Comparison of ENCODE assay signal across 27 cellular contexts in the genomic region with DNA sequence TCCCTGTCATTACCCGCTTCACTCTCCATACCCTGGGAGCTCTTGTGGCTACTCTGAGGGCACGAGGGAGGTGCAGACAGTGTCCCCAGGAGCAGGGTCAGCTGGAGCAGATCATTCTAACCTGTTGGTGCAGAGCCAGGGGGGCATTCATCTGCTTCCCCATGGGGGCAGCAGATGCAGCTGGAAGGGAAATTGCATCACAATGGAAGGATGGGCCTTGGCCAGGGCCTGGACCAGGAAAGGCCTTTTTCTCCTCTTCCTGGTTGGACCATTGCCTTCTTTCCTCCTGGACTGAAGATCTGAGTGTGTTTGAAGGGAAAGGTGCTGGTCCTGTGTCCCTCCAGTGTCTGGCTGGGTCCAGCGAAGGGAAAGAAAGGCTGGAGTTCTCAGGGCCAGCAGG. TPM values are rescaled to one million over a fixed set of nuclear protein-coding genes. Genes with fewer than 3 reads are reported as not detected.
A peak's percentile ranks its signal among the peaks of the same experiment; 100 is the strongest.
DNase-seq lines count a peak whose midpoint lies in the region; ATAC-seq, FAIRE-seq and TF ChIP-seq lines count a peak whose summit lies in the region.
"Had no signal": no experiment of that assay in that cellular context is flagged by ENCODE, and none has a peak within 500 bp of the region (broad histone marks: within the 10 kb centered on the region; RNA-seq: fewer than 3 reads in every experiment).

No MANE protein-coding gene starts in this region.

- no peak overlapping the region for H3K4me3 Mint-ChIP-seq in stimulated activated memory B cell treated with anti-CD40 and anti-IgM and Interleukin-4, amounts not matched to agents 10 μg/mL and 1 μg/mL and 100 μg/mL, for 72 hours
- H3K4me3 Mint-ChIP-seq: CD4-positive, alpha-beta memory T cell had no signal

- H4K5ac ChIP-seq in H1 (ENCODE audit: insufficient read length, low read depth, low read length), result no peak overlapping the region

- no peak overlapping the region for H3K9ac ChIP-seq in H1 (replicated peaks in 1 of 4; ENCODE audit: extremely low read depth in 1 of 4, low read depth in 3 of 4, low read length in 3 of 4)

- H3K36me3 Mint-ChIP-seq in stimulated activated memory B cell treated with anti-CD40 and anti-IgM and Interleukin-4, amounts not matched to agents 10 μg/mL and 1 μg/mL and 100 μg/mL, for 72 hours, result no peaks in the 10 kb centered on the region
- H3K36me3 Mint-ChIP-seq: CD4-positive, alpha-beta memory T cell had no signal

- H3K23me2 ChIP-seq in H1 (ENCODE audit: low read depth, low read length), result 0 out of 2 replicates have a peak, but pooled peaks cover 1% of the 10 kb centered on the region

- TF ChIP-seq POLR2A in H1 (IDR thresholded peaks at IDR 0.05; ENCODE audit: control extremely low read depth in 1 of 2, low read depth in 2 of 2, low read length in 2 of 2), result no peak

- no peak overlapping the region for H3K27ac ChIP-seq in right cardiac atrium (ENCODE audit: low read length)
- H3K27ac ChIP-seq in H1 (ENCODE audit: low read depth, low read length), result no peak overlapping the region
- H3K27ac ChIP-seq: RWPE1 had no signal

- H3K27me3 ChIP-seq in right cardiac atrium (ENCODE audit: control insufficient read depth, insufficient read depth) (no peaks in the 10 kb centered on the region), H1 (replicated peaks in 1 of 4; ENCODE audit: control insufficient read depth in 3 of 4, extremely low read depth in 1 of 4, insufficient read depth in 3 of 4, low read length in 3 of 4) (no peaks in the 10 kb centered on the region)

- no peak overlapping the region for H2BK5ac ChIP-seq in H1 (ENCODE audit: low read depth, low read length)

- CTCF ChIA-PET in H1 (lab: Charles Lee; ENCODE audit: partially characterized antibody), result interaction anchor here (1.0 to 5.9 kb wide), 2 partner anchors 13 to 24 kb away, joined by 3 to 31 read pairs; no protein-coding TSS in a partner anchor

- no peaks in the 10 kb centered on the region for H3K79me1 ChIP-seq in H1 (ENCODE audit: low read depth, low read length)

- peak overlapping the region; percentile 13 for H3K27ac Mint-ChIP-seq in stimulated activated memory B cell treated with anti-CD40 and anti-IgM and Interleukin-4, amounts not matched to agents 10 μg/mL and 1 μg/mL and 100 μg/mL, for 72 hours
- H3K27ac Mint-ChIP-seq: CD4-positive, alpha-beta memory T cell had no signal

- H3K23ac ChIP-seq in H1 (ENCODE audit: insufficient read length), result no peak overlapping the region

- POLR2A ChIA-PET in H1 (lab: Charles Lee; ENCODE audit: partially characterized antibody), result no interaction called here

- no peaks in the 10 kb centered on the region for H3K4me1 ChIP-seq in right cardiac atrium (ENCODE audit: control insufficient read depth, insufficient read depth, low read length)
- peaks cover 0 to 7% (median 3%) of the 10 kb centered on the region in 4 experiments; a peak in 2 of 7 replicates for H3K4me1 ChIP-seq in H1 (replicated peaks in 1 of 4; ENCODE audit: control insufficient read depth in 3 of 4, insufficient read depth in 4 of 4, low read length in 3 of 4)

- no peak overlapping the region for H3K14ac ChIP-seq in H1 (ENCODE audit: insufficient read length)

- peaks cover 32% of the 10 kb centered on the region for H3K4me1 Mint-ChIP-seq in stimulated activated memory B cell treated with anti-CD40 and anti-IgM and Interleukin-4, amounts not matched to agents 10 μg/mL and 1 μg/mL and 100 μg/mL, for 72 hours

- no peak overlapping the region for H2BK12ac ChIP-seq in H1 (ENCODE audit: low read depth, low read length)

- no peak overlapping the region for H3K4me2 ChIP-seq in H1 (ENCODE audit: insufficient read depth in 1 of 2, low read depth in 2 of 2, low read length in 2 of 2)

- peaks cover 13% of the 10 kb centered on the region for H3K27me3 Mint-ChIP-seq in stimulated activated memory B cell treated with anti-CD40 and anti-IgM and Interleukin-4, amounts not matched to agents 10 μg/mL and 1 μg/mL and 100 μg/mL, for 72 hours

- H2BK120ac ChIP-seq in H1 (replicated peaks; ENCODE audit: low read depth, low read length), result no peak overlapping the region

- H4K20me1 ChIP-seq in H1 (replicated peaks in 1 of 2; ENCODE audit: control insufficient read depth in 1 of 2, insufficient read depth in 2 of 2, low read length in 2 of 2), result peaks cover 0 to 3% of the 10 kb centered on the region in 2 experiments

- intact Hi-C loops in cardiac septum (cut with DNase I) (no loop called here), right cardiac atrium (cut with DNase I) (no loop called here)

- H2BK20ac ChIP-seq in H1 (ENCODE audit: low read length), result no peak overlapping the region

- no peaks in the 10 kb centered on the region for H3K36me3 ChIP-seq in H1 (ENCODE audit: control insufficient read depth in 2 of 4, insufficient read depth in 4 of 4, low read length in 3 of 4)

- peak overlapping the region; percentile 24; the same call in 1 of the 2 replicates for H3K18ac ChIP-seq in H1 (ENCODE audit: extremely low read depth, low read length)

- FAIRE-seq in H1 (lab: Jason Lieb, UNC), result no peak
- FAIRE-seq: A204.1, GM12891, HepG2 had no signal

- TF ChIP-seq RAD21 in H1 (IDR thresholded peaks at IDR 0.05 in 1 of 2, conservative IDR thresholded peaks at IDR 0.05 in 1 of 2; ENCODE audit: low read depth in 2 of 2, low read length in 2 of 2), result no peak

- no peak overlapping the region for H2AK5ac ChIP-seq in H1 (ENCODE audit: low read depth, low read length)

- DNase-seq in cardiac septum (ENCODE audit: low spot score) (peak; percentile 75), right cardiac atrium (no peak), NCI-H69 (lab: John Stamatoyannopoulos, UW) (peak; percentile 8), H1 (ENCODE audit: low read depth in 1 of 2, low spot score in 2 of 2) (no peak)
- DNase-seq: CD4-positive, alpha-beta memory T cell; COR-L47; DMS79; EL; GF-D8; Kasumi-1; MV-4-11; NCI-H1105; NCI-H1436 treated with DMSO at 0.1 percent for 48 hours; NCI-H2029; NCI-H524 treated with DMSO at 0.1 percent for 48 hours; NCI-H82; NK-92 treated with Interleukin-12 subunit alpha and Interleukin-12 subunit beta, amount 100 ng/mL, for 24 hours; SHP77 treated with DMSO at 0.1 percent for 48 hours had no signal

- no peak for TF ChIP-seq CTCF in H1 (IDR thresholded peaks at IDR 0.05; ENCODE audit: control extremely low read depth in 1 of 3, insufficient read depth in 1 of 3, low read depth in 1 of 3, low read length in 3 of 3)

- H3K9me3 ChIP-seq in right cardiac atrium (ENCODE audit: control insufficient read depth, low read length), result no peaks in the 10 kb centered on the region
- H3K9me3 ChIP-seq in H1 (ENCODE audit: insufficient read depth in 2 of 2, low read depth in 1 of 2, low read length in 1 of 2), result no peaks in the 10 kb centered on the region

- H3K9me3 Mint-ChIP-seq in stimulated activated memory B cell treated with anti-CD40 and anti-IgM and Interleukin-4, amounts not matched to agents 10 μg/mL and 1 μg/mL and 100 μg/mL, for 72 hours, result no peaks in the 10 kb centered on the region
- H3K9me3 Mint-ChIP-seq: CD4-positive, alpha-beta memory T cell had no signal

- no peak for ATAC-seq in right cardiac atrium
- ATAC-seq in stimulated activated memory B cell treated with anti-CD40 and anti-IgM and Interleukin-4, amounts not matched to agents 10 μg/mL and 1 μg/mL and 100 μg/mL, for 72 hours, result no peak
- ATAC-seq in HG02642 (IDR thresholded peaks at IDR 0.05; ENCODE audit: poor library complexity, unreplicated experiment), result no peak
- ATAC-seq in HG02610 (IDR thresholded peaks at IDR 0.05; ENCODE audit: unreplicated experiment), result no peak
- ATAC-seq: HCT116, HepG2 had no signal

- no peak overlapping the region for H3K56ac ChIP-seq in H1 (replicated peaks; ENCODE audit: insufficient read length, low read depth, low read length)

- H4K91ac ChIP-seq in H1 (replicated peaks; ENCODE audit: insufficient read length, low read length), result no peak overlapping the region

- WGBS in right cardiac atrium, result 69% methylated on average over 3 of the region's 3 CpGs
- WGBS in H1 (ENCODE audit: extremely low coverage in 1 of 2, insufficient coverage in 1 of 2, insufficient read length in 1 of 2, insufficient replicate concordance in 2 of 2, low coverage in 1 of 2, low lambda C conversion rate in 2 of 2, missing lambda C conversion rate in 1 of 2), 2 experiments, result 91% methylated on average over 3 of the region's 3 CpGs; no CpG with 5 or more reads in 1 of the 2 experiments

- no peak overlapping the region for H3K4ac ChIP-seq in H1 (replicated peaks; ENCODE audit: insufficient read length, low read depth, low read length)

- no peak overlapping the region for H2BK15ac ChIP-seq in H1 (ENCODE audit: low read length)

- no peaks in the 10 kb centered on the region for H3K79me2 ChIP-seq in H1 (ENCODE audit: control insufficient read depth in 1 of 2, insufficient read depth in 2 of 2, low read length in 2 of 2)

- H2AFZ ChIP-seq in H1 (ENCODE audit: low read length), result no peak overlapping the region

- H3K4me3 ChIP-seq in right cardiac atrium (ENCODE audit: low read length) (no peak overlapping the region), H1 (ENCODE audit: extremely low read depth in 1 of 4, insufficient read depth in 2 of 4, low read depth in 3 of 4, low read length in 4 of 4) (no peak overlapping the region)

- TF ChIP-seq EP300 in H1 (IDR thresholded peaks at IDR 0.05; ENCODE audit: borderline replicate concordance in 1 of 2, low read depth in 2 of 2, low read length in 2 of 2), result no peak

- H4K8ac ChIP-seq in H1 (ENCODE audit: extremely low read depth, insufficient read depth, low read length), result no peak overlapping the region

TF ChIP-seq in H1, 55 proteins besides CTCF, POLR2A, EP300 and RAD21 (continues in another document):
- TF ChIP-seq NRF1 (IDR thresholded peaks at IDR 0.05; ENCODE audit: low read depth, low read length) (no peak), RFX5 (IDR thresholded peaks at IDR 0.05; ENCODE audit: borderline replicate concordance, low read depth, low read length) (no peak), CBX5 (IDR thresholded peaks at IDR 0.05; ENCODE audit: low read depth, low read length) (no peak), SAP30 (IDR thresholded peaks at IDR 0.05; ENCODE audit: insufficient read depth, insufficient replicate concordance, low read length) (no peak), CHD2 (IDR thresholded peaks at IDR 0.05; ENCODE audit: low read length) (no peak), KDM4A (IDR thresholded peaks at IDR 0.05; ENCODE audit: low read depth, low read length, severe bottlenecking) (no peak), GABPA (IDR thresholded peaks at IDR 0.05; ENCODE audit: borderline replicate concordance, insufficient read depth, low read length) (no peak)

RNA-seq across cellular contexts. Expression of gene EPHB1, which starts 55.7 kb away (rescaled TPM):
- 1.1 TPM for total RNA-seq in cardiac septum
- total RNA-seq in right cardiac atrium, result 1 to 10 TPM in 3 of 4 donors, under 1 TPM in 1; 0.97 to 1.6 (median 1.3) TPM
- 0.23 TPM for polyA plus RNA-seq in right cardiac atrium
- 5.9 TPM in 2 replicates for total RNA-seq in H1 (2021; fragmentation: NEBNext Ultra II Directional; extraction: Animal tissue kit (Norgen Biotek cat#: 25700))
- 3.5 and 5.4 TPM in 2 replicates for polyA plus RNA-seq in H1 (2011; rRNA removed)
- polyA plus RNA-seq in H1 (2011; cell fraction: cytosol; rRNA removed), result 3.2 TPM
- polyA plus RNA-seq in H1 (2011; cell fraction: nucleus; rRNA removed), result 7.8 TPM
- 4.5 to 5.2 TPM (median 4.8 TPM) in 4 replicates for polyA plus RNA-seq in H1 (2012, experiment 1 of 2)
- polyA plus RNA-seq in H1 (2012, experiment 2 of 2), result 1.6 TPM
- polyA plus RNA-seq in H1 (2013, experiment 1 of 2), result 6.0 TPM
- polyA plus RNA-seq in H1 (2013, experiment 2 of 2), result 6.3 TPM
- 8.8 and 10.6 TPM in 2 replicates for polyA minus RNA-seq in H1 (2011; rRNA and poly(A)+ RNA removed)
- polyA minus RNA-seq in H1 (2011; cell fraction: cytosol; rRNA and poly(A)+ RNA removed), result 6.4 TPM
- 39.9 TPM for polyA minus RNA-seq in H1 (2011; cell fraction: nucleus; rRNA and poly(A)+ RNA removed)
- total RNA-seq: MCF 10A had no signal

Comparison
In these comparisons a context has a peak if more than half of its experiments do, and no peak if none do; other contexts are left out.
1. DNase-seq: peak in cardiac septum (single experiment) and NCI-H69 (single experiment); none in right cardiac atrium (0 of 3) and H1 (0 of 2).